In the genomic region with DNA sequence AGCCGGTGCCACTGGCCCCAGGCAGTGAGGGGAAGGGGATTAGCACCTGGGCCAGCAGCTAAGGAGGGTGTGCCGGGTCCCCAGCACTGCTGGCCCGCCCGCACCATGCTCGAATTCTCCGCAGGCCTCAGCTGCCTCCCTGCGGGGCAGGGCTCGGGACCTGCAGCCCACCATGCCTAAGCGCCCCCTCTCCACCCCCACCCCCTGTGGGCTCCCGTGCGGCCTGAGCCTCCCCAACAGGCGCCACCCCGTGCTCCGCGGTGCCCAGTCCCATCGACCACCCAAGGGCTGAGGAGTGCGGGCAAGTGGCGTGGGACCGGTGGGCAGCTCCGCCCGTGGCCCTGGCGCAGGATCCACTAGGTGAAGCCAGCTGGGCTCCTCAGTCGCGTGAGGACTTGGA, we compare ENCODE assay signal across 27 cellular contexts.
"Had no signal": no experiment of that assay in that cellular context is flagged by ENCODE, and none has a peak within 500 bp of the region (broad histone marks: within the 10 kb centered on the region; RNA-seq: fewer than 3 reads in every experiment).

No MANE protein-coding gene starts in this region.

- H3K4me1 ChIP-seq: neural progenitor cell, suprapubic skin, transverse colon had no signal

- H3K27ac Mint-ChIP-seq: naive B cell; naive thymus-derived CD8-positive, alpha-beta T cell; neural progenitor cell; progenitor cell of endocrine pancreas; stimulated activated effector memory CD8-positive, alpha-beta T cell treated with anti-CD3 and anti-CD28 coated beads, Interleukin-12 subunit alpha, Interleukin-12 subunit beta, amount 100 ng/mL, for 72 hours; stimulated activated naive CD8-positive, alpha-beta T cell treated with anti-CD3 and anti-CD28 coated beads, Interleukin-15, Interleukin-2, amounts not matched to agents 100 ng/mL and 50 ng/mL, for 24 hours; type B pancreatic cell had no signal

- DNase-seq: naive B cell; naive thymus-derived CD8-positive, alpha-beta T cell; occipital lobe; ovary; posterior cingulate gyrus; psoas muscle; right cardiac atrium; right lobe of liver; sigmoid colon; small intestine; stimulated activated CD4-positive, alpha-beta T cell treated with anti-CD3 and anti-CD28 coated beads, Interleukin-15, amount 100 ng/mL, for 24 hours; stimulated activated CD4-positive, alpha-beta T cell treated with anti-CD3 and anti-CD28 coated beads, Interleukin-2, amount 100 ng/mL, for 24 hours; stimulated activated CD4-positive, alpha-beta T cell treated with anti-CD3 and anti-CD28 coated beads, Interleukin-2, amount 100 ng/mL, for 48 hours; stimulated activated CD4-positive, alpha-beta T cell treated with anti-CD3 and anti-CD28 coated beads, Interleukin-4, amount 100 ng/mL, for 24 hours; stimulated activated naive CD4-positive, alpha-beta T cell; substantia nigra; tibial artery; transverse colon had no signal

- H3K4me3 ChIP-seq: neural progenitor cell, ovary, psoas muscle, right lobe of liver, sigmoid colon, suprapubic skin, testis, tibial artery, transverse colon, vagina had no signal

- H3K4me1 Mint-ChIP-seq: naive B cell; stimulated activated effector memory CD8-positive, alpha-beta T cell treated with anti-CD3 and anti-CD28 coated beads, Interleukin-12 subunit alpha, Interleukin-12 subunit beta, amount 100 ng/mL, for 72 hours had no signal

- H3K36me3 Mint-ChIP-seq: naive B cell; naive thymus-derived CD8-positive, alpha-beta T cell; neural progenitor cell; stimulated activated effector memory CD8-positive, alpha-beta T cell treated with anti-CD3 and anti-CD28 coated beads, Interleukin-12 subunit alpha, Interleukin-12 subunit beta, amount 100 ng/mL, for 72 hours; type B pancreatic cell had no signal

- H3K9me3 ChIP-seq: ovary, psoas muscle, right lobe of liver, sigmoid colon, suprapubic skin, testis, tibial artery, transverse colon, vagina had no signal

- H3K36me3 ChIP-seq: neural progenitor cell, ovary, right lobe of liver, sigmoid colon, suprapubic skin, tibial artery, transverse colon, vagina had no signal

- H3K27ac ChIP-seq: neural progenitor cell, ovary, parathyroid adenoma, psoas muscle, right lobe of liver, sigmoid colon, suprapubic skin, testis, tibial artery, transverse colon, vagina had no signal

- H3K4me3 Mint-ChIP-seq: naive B cell; naive thymus-derived CD8-positive, alpha-beta T cell; neural progenitor cell; stimulated activated effector memory CD8-positive, alpha-beta T cell treated with anti-CD3 and anti-CD28 coated beads, Interleukin-12 subunit alpha, Interleukin-12 subunit beta, amount 100 ng/mL, for 72 hours; stimulated activated naive CD8-positive, alpha-beta T cell treated with anti-CD3 and anti-CD28 coated beads, Interleukin-15, Interleukin-2, amounts not matched to agents 100 ng/mL and 50 ng/mL, for 24 hours; type B pancreatic cell had no signal

- H3K27me3 ChIP-seq: neural progenitor cell, ovary, right lobe of liver, sigmoid colon, suprapubic skin, testis, tibial artery, transverse colon, vagina had no signal

- ATAC-seq: naive thymus-derived CD8-positive, alpha-beta T cell; psoas muscle; stimulated activated effector memory CD8-positive, alpha-beta T cell treated with anti-CD3 and anti-CD28 coated beads, Interleukin-12 subunit alpha, Interleukin-12 subunit beta, amount 100 ng/mL, for 72 hours had no signal

- H3K9me3 Mint-ChIP-seq: naive thymus-derived CD8-positive, alpha-beta T cell; stimulated activated effector memory CD8-positive, alpha-beta T cell treated with anti-CD3 and anti-CD28 coated beads, Interleukin-12 subunit alpha, Interleukin-12 subunit beta, amount 100 ng/mL, for 72 hours; stimulated activated naive CD8-positive, alpha-beta T cell treated with anti-CD3 and anti-CD28 coated beads, Interleukin-15, Interleukin-2, amounts not matched to agents 100 ng/mL and 50 ng/mL, for 24 hours; type B pancreatic cell had no signal
